Comparison of ENCODE assay signal across 7 cellular contexts in the genomic region with DNA sequence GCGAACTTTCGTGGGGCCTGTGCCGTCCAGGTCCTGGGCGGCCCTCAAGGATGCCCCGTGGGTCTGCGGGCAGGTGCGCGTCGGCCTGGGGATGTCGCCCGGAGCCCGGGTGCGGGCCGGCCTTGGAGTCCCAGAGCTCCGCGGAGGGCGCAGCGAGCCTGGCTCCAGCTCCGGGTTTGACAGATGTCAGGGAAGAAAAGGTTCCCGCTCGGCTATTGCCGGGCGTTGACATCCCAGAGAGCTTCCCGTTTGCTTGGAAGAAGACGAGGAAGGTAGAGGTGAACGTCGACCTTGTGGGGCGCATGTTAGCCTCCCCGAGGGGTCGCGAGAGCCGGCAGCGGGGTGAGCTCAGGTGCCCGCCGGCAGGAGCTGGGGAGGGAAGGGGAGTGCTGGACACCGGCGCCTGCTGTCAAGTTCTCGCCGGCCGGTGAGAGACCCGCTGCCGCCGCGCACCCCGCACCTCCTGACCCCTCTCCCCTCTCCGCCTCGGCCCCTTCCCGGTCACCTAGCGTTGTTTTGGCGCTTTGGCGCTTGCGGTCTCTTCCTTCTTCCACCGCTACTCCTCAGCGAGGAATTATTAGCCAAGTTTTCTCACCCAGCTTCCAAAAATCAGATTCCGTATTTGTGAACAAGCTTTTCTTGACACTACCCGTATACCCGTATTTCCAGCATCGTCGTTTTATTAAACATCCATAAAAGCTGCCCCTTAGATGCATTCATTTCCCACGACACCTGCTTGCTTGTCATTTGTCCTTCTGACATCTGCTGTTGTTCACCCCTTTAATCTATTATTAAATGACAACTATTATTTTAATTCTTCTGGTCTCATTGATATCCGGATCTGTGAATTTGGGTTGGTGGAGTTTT. TPM values are rescaled to one million over a fixed set of nuclear protein-coding genes. Genes with fewer than 3 reads are reported as not detected.
DNase-seq lines count a peak whose midpoint lies in the region; ATAC-seq and TF ChIP-seq lines count a peak whose summit lies in the region.

No MANE protein-coding gene starts in this region.

- no peaks in the 10 kb centered on the region for H3K9me3 Mint-ChIP-seq in IgD-negative memory B cell
- no peaks in the 10 kb centered on the region for H3K9me3 Mint-ChIP-seq in chondrocyte (ENCODE audit: low read depth)
- H3K9me3 Mint-ChIP-seq in mesothelial cell of epicardium, result no peaks in the 10 kb centered on the region

- H3K4me1 Mint-ChIP-seq in IgD-negative memory B cell (peaks cover 26 to 48% (median 33%) of the 10 kb centered on the region in 3 donors), chondrocyte (ENCODE audit: low read depth) (peaks cover 38% of the 10 kb centered on the region), mesothelial cell of epicardium (peaks cover 15% of the 10 kb centered on the region)

- H3K4me3 ChIP-seq in aorta (ENCODE audit: low read length in 2 of 2), result peak overlapping the region; percentile 87 to 99

- no peaks in the 10 kb centered on the region for H3K27me3 ChIP-seq in aorta (ENCODE audit: control insufficient read depth in 1 of 2, insufficient read depth in 2 of 2, low read length in 1 of 2)

- H3K27ac Mint-ChIP-seq in IgD-negative memory B cell, result peak overlapping the region; percentile 67 to 91 (median 74)
- H3K27ac Mint-ChIP-seq in chondrocyte (ENCODE audit: unreplicated experiment), result no peak overlapping the region
- H3K27ac Mint-ChIP-seq in mesothelial cell of epicardium, result no peak overlapping the region

- peaks cover 1% of the 10 kb centered on the region for H3K36me3 Mint-ChIP-seq in IgD-negative memory B cell
- H3K36me3 Mint-ChIP-seq in chondrocyte (ENCODE audit: low read depth), result no peaks in the 10 kb centered on the region
- no peaks in the 10 kb centered on the region for H3K36me3 Mint-ChIP-seq in mesothelial cell of epicardium

- H3K4me1 ChIP-seq in aorta (ENCODE audit: control insufficient read depth in 1 of 2, insufficient read depth in 2 of 2, low read length in 2 of 2), result peaks cover 0 to 5% of the 10 kb centered on the region in 2 donors

- no peak overlapping the region for H3K27ac ChIP-seq in aorta (ENCODE audit: low read depth in 1 of 2, low read length in 2 of 2)

- WGBS in aorta, 2 donors, result 12 to 13% methylated on average over 54 to 61 of the region's 61 CpGs

- H3K4me3 Mint-ChIP-seq in IgD-negative memory B cell (peak overlapping the region; percentile 84 to 98 (median 90)), chondrocyte (ENCODE audit: unreplicated experiment) (peak overlapping the region; percentile 73), mesothelial cell of epicardium (peak overlapping the region; percentile 61)

- DNase-seq in GM10266 (ENCODE audit: extremely low spot score) (peak; percentile 12), chondrocyte (ENCODE audit: low spot score) (peak; percentile 79), mesothelial cell of epicardium (ENCODE audit: low spot score in 2 of 2, unreplicated experiment in 2 of 2) (no peak), aorta (no peak), islet precursor cell (no peak), GM20000 (ENCODE audit: low spot score) (no peak)

- ATAC-seq in aorta (ENCODE audit: low FRiP score), result no peak

- TF ChIP-seq CTCF in GM10266 (IDR thresholded peaks at IDR 0.05; ENCODE audit: control insufficient read depth, insufficient read depth, low read depth, missing control alignments) (no peak), chondrocyte (IDR thresholded peaks at IDR 0.05) (no peak), mesothelial cell of epicardium (IDR thresholded peaks at IDR 0.05; ENCODE audit: unreplicated experiment) (no peak), GM20000 (IDR thresholded peaks at IDR 0.05; ENCODE audit: extremely low read depth, missing control alignments) (no peak)

- no peaks in the 10 kb centered on the region for H3K36me3 ChIP-seq in aorta (ENCODE audit: control insufficient read depth in 1 of 2, insufficient read depth in 2 of 2, low read length in 1 of 2)

- H3K27me3 Mint-ChIP-seq in IgD-negative memory B cell (peaks cover 12% of the 10 kb centered on the region), chondrocyte (ENCODE audit: low read depth) (peaks cover 11% of the 10 kb centered on the region), mesothelial cell of epicardium (ENCODE audit: low read depth) (peaks cover 86% of the 10 kb centered on the region)

- intact Hi-C loops in aorta (cut with DNase I), result loop anchor here in 1 of 2 donors (5.0 kb wide), 1 partner anchor 67 kb away; no protein-coding TSS in a partner anchor

- no peaks in the 10 kb centered on the region for H3K9me3 ChIP-seq in aorta (ENCODE audit: control insufficient read depth, low read length)

RNA-seq across cellular contexts. Expression of a gene that starts 1.3 kb away (rescaled TPM):
- polyA plus RNA-seq in IgD-negative memory B cell (8.9 TPM), aorta (10 to 100 TPM; 11.7 to 38.4 TPM)
- total RNA-seq in chondrocyte (13.0 to 26.3 TPM (median 14.8 TPM) in 3 replicates), mesothelial cell of epicardium (5.5 to 6.7 TPM (median 5.8 TPM) in 3 replicates), aorta (10 to 100 TPM; 24.6 to 35.9 TPM)

Comparison
In these comparisons a context has a peak if more than half of its experiments do, and no peak if none do; other contexts are left out.
1. DNase-seq: peak in GM10266 (single experiment) and chondrocyte (single experiment); none in mesothelial cell of epicardium (0 of 2), aorta (0 of 2), islet precursor cell (single experiment) and GM20000 (single experiment).
2. H3K27ac Mint-ChIP-seq: peak in IgD-negative memory B cell (3 of 3); none in chondrocyte (single experiment) and mesothelial cell of epicardium (single experiment).
3. Peak in every context shown above with its lines, with median percentiles within 50 percentile points of each other: H3K4me3 Mint-ChIP-seq.